ENCODE assay signal across 9 cellular contexts in genomic region chr11:66544952-66545351, GRCh38. TPM values are rescaled to one million over a fixed set of nuclear protein-coding genes. Genes with fewer than 3 reads are reported as not detected.
DNase-seq lines count a peak whose midpoint lies in the region; ATAC-seq, FAIRE-seq and TF ChIP-seq lines count a peak whose summit lies in the region.
"Not testable (repeated sequence)": the region's sequence is repeated elsewhere in the genome, so short reads cannot be mapped to it uniquely, and the experiment has no call there.
"Had no signal": no experiment of that assay in that cellular context is flagged by ENCODE, and none has a peak within 500 bp of the region (broad histone marks: within the 10 kb centered on the region; RNA-seq: fewer than 3 reads in every experiment).

No MANE protein-coding gene starts in this region.

- not testable (repeated sequence) for H2AFZ ChIP-seq in MM.1S (ENCODE audit: low read length)

- H3K4me2 ChIP-seq in MM.1S (ENCODE audit: low read depth, low read length), result peak overlapping the region; percentile 94

- not testable (repeated sequence) for H4K20me1 ChIP-seq in MM.1S (ENCODE audit: insufficient read depth, low read length)

- not testable (repeated sequence) for H3K9me2 ChIP-seq in MM.1S (replicated peaks; ENCODE audit: insufficient read depth, low read length)

- not testable (repeated sequence) for FAIRE-seq in pancreas (lab: Jason Lieb, UNC)

- not testable (repeated sequence) for TF ChIP-seq EP300 in transverse colon (IDR thresholded peaks at IDR 0.05; ENCODE audit: low read depth)

- in situ Hi-C loops in brain microvascular endothelial cell (cut with HindIII; ENCODE audit: low pct_ligation_motif_present, low sequenced_read_pairs); transverse colon (cut with MboI; ENCODE audit: low pct_ligation_motif_present in 1 of 4, low pct_unique_long_range_greater_than_20kb in 1 of 4, low sequenced_read_pairs in 3 of 4): not testable (repeated sequence)

- peak overlapping the region; percentile 80 for H3K27ac Mint-ChIP-seq in activated CD4-positive, alpha-beta T cell treated with anti-CD3 and anti-CD28 coated beads, Interleukin-2, amount 10 ng/mL, durations not matched to agents 24 days and 14 days

- not testable (repeated sequence) for DNase-seq in MM.1S; activated CD4-positive, alpha-beta T cell treated with anti-CD3 and anti-CD28 coated beads, Interleukin-2, amount 10 ng/mL, durations not matched to agents 24 days and 14 days; brain microvascular endothelial cell; fibroblast of mammary gland (ENCODE audit: low read depth); lower lobe of right lung; transverse colon
- peak in 1 of 6 donors; percentile 13 for DNase-seq in pancreas

- H3K9me3 Mint-ChIP-seq in activated CD4-positive, alpha-beta T cell treated with anti-CD3 and anti-CD28 coated beads, Interleukin-2, amount 10 ng/mL, durations not matched to agents 24 days and 14 days, result not testable (repeated sequence)

- not testable (repeated sequence) for H3K27ac ChIP-seq in MM.1S (ENCODE audit: low read length); brain microvascular endothelial cell; pancreas
- H3K27ac ChIP-seq in lower lobe of right lung (peak overlapping the region; percentile 91), transverse colon (peak overlapping the region in 3 of 4 donors; percentile 85 to 88 (median 86))

- TF ChIP-seq CTCF in MM.1S (IDR thresholded peaks at IDR 0.05; ENCODE audit: low read length); brain microvascular endothelial cell (IDR thresholded peaks at IDR 0.05; ENCODE audit: low read depth, low read length, missing control alignments); fibroblast of mammary gland (conservative IDR thresholded peaks at IDR 0.05; ENCODE audit: control insufficient read depth, insufficient read depth, low read depth, low read length); lower lobe of right lung (IDR thresholded peaks at IDR 0.05); pancreas (IDR thresholded peaks at IDR 0.05); transverse colon (IDR thresholded peaks at IDR 0.05): not testable (repeated sequence)

- H3K36me3 Mint-ChIP-seq in activated CD4-positive, alpha-beta T cell treated with anti-CD3 and anti-CD28 coated beads, Interleukin-2, amount 10 ng/mL, durations not matched to agents 24 days and 14 days (ENCODE audit: low read depth), result peaks cover 22% of the 10 kb centered on the region

- H3K4me1 ChIP-seq in ES-I3 (ENCODE audit: insufficient read depth, low read length) (peaks cover 29% of the 10 kb centered on the region), lower lobe of right lung (peaks cover 39% of the 10 kb centered on the region), pancreas (peaks cover 0 to 15% (median 0%) of the 10 kb centered on the region in 3 donors), transverse colon (peaks cover 6 to 30% (median 19%) of the 10 kb centered on the region in 4 donors)
- not testable (repeated sequence) for H3K4me1 ChIP-seq in MM.1S (ENCODE audit: low read length)

- H3K27me3 Mint-ChIP-seq in activated CD4-positive, alpha-beta T cell treated with anti-CD3 and anti-CD28 coated beads, Interleukin-2, amount 10 ng/mL, durations not matched to agents 24 days and 14 days, result peaks cover 11% of the 10 kb centered on the region

- intact Hi-C loops in activated CD4-positive, alpha-beta T cell treated with anti-CD3 and anti-CD28 coated beads, Interleukin-2, amount 10 ng/mL, durations not matched to agents 24 days and 14 days (cut with micrococcal nuclease); lower lobe of right lung (cut with DNase I); pancreas (cut with DNase I); transverse colon (cut with DNase I; ENCODE audit: low total_unique reads): not testable (repeated sequence)

- H3K4me1 Mint-ChIP-seq in activated CD4-positive, alpha-beta T cell treated with anti-CD3 and anti-CD28 coated beads, Interleukin-2, amount 10 ng/mL, durations not matched to agents 24 days and 14 days, result peaks cover 17% of the 10 kb centered on the region

- H3K4me3 Mint-ChIP-seq in activated CD4-positive, alpha-beta T cell treated with anti-CD3 and anti-CD28 coated beads, Interleukin-2, amount 10 ng/mL, durations not matched to agents 24 days and 14 days, result peak overlapping the region; percentile 89

- peaks cover 33% of the 10 kb centered on the region for H3K27me3 ChIP-seq in MM.1S (replicated peaks; ENCODE audit: insufficient read depth, low read length)
- not testable (repeated sequence) for H3K27me3 ChIP-seq in brain microvascular endothelial cell (replicated peaks); lower lobe of right lung (ENCODE audit: low read depth); pancreas
- peaks cover 11% of the 10 kb centered on the region for H3K27me3 ChIP-seq in transverse colon

- ATAC-seq in lower lobe of right lung, pancreas: not testable (repeated sequence)

- not testable (repeated sequence) for TF ChIP-seq POLR2A in transverse colon (IDR thresholded peaks at IDR 0.05)

- H3K9me3 ChIP-seq in ES-I3 (ENCODE audit: control insufficient read depth, insufficient read depth, low read length); MM.1S (replicated peaks; ENCODE audit: insufficient read depth, low read length); lower lobe of right lung; pancreas; transverse colon: not testable (repeated sequence)

- not testable (repeated sequence) for H3K79me2 ChIP-seq in MM.1S (ENCODE audit: low read length)

- H3F3A ChIP-seq in MM.1S (ENCODE audit: insufficient read depth, low read length), result not testable (repeated sequence)

- peak overlapping the region; percentile 98 for H3K4me3 ChIP-seq in MM.1S (ENCODE audit: low read length)
- H3K4me3 ChIP-seq in brain microvascular endothelial cell (ENCODE audit: low read depth, low read length), result peak overlapping the region; percentile 70
- peak overlapping the region; percentile 68 for H3K4me3 ChIP-seq in fibroblast of mammary gland (ENCODE audit: control insufficient read depth, low read depth, low read length)
- H3K4me3 ChIP-seq in lower lobe of right lung, result peak overlapping the region; percentile 81
- peak overlapping the region in 3 of 4 donors; percentile 88 to 94 (median 91) for H3K4me3 ChIP-seq in pancreas
- H3K4me3 ChIP-seq in transverse colon, result peak overlapping the region in 2 of 4 donors; percentile 86 to 92

- H3K9ac ChIP-seq in ES-I3 (ENCODE audit: low read depth, low read length) (peak overlapping the region; percentile 86), MM.1S (ENCODE audit: low read length) (peak overlapping the region; percentile 91; the same call in 1 of the 2 replicates)

- 43 to 50% methylated on average over 14 of the region's 14 CpGs for WGBS in pancreas, 2 donors
- WGBS in transverse colon (ENCODE audit: low coverage in 1 of 2), 2 donors, result 58 to 61% methylated on average over 10 to 14 of the region's 14 CpGs

- H3K36me3 ChIP-seq in ES-I3 (ENCODE audit: insufficient read depth, low read length); MM.1S (replicated peaks; ENCODE audit: insufficient read depth, low read length); brain microvascular endothelial cell (replicated peaks); pancreas; transverse colon: not testable (repeated sequence)
- peaks cover 33% of the 10 kb centered on the region for H3K36me3 ChIP-seq in lower lobe of right lung

RNA-seq across cellular contexts. Expression of gene ZDHHC24, which starts 0.9 kb away (rescaled TPM):
- 12.2 and 13.9 TPM in 2 replicates for total RNA-seq in activated CD4-positive, alpha-beta T cell treated with anti-CD3 and anti-CD28 coated beads, Interleukin-2, amount 10 ng/mL, durations not matched to agents 24 days and 14 days
- total RNA-seq in lower lobe of right lung, result 14.9 TPM
- 10 to 100 TPM in 2 of 6 donors, 1 to 10 TPM in 4; 7.0 to 11.4 (median 8.3) TPM for total RNA-seq in pancreas
- polyA plus RNA-seq in pancreas, result 1 to 10 TPM; 7.0 to 7.5 TPM
- total RNA-seq in transverse colon, result 10 to 100 TPM; 12.1 to 34.4 (median 13.8) TPM

RNA-seq across cellular contexts. Expression of gene ACTN3, which starts 1.8 kb away (rescaled TPM):
- total RNA-seq in activated CD4-positive, alpha-beta T cell treated with anti-CD3 and anti-CD28 coated beads, Interleukin-2, amount 10 ng/mL, durations not matched to agents 24 days and 14 days, result 0.07 TPM in 2 replicates
- total RNA-seq in lower lobe of right lung (0.24 TPM), pancreas (under 1 TPM in 1 of 6 donors, not detected in 5; 0.15 TPM), transverse colon (not detected)
- under 1 TPM in 1 of 2 donors, not detected in 1; 0.05 TPM for polyA plus RNA-seq in pancreas
- total RNA-seq: glomerular endothelial cell had no signal

RNA-seq across cellular contexts. Expression of gene CTSF, which starts 23.5 kb away (rescaled TPM):
- total RNA-seq in activated CD4-positive, alpha-beta T cell treated with anti-CD3 and anti-CD28 coated beads, Interleukin-2, amount 10 ng/mL, durations not matched to agents 24 days and 14 days, result 0.68 and 1.2 TPM in 2 replicates
- total RNA-seq in lower lobe of right lung (31.2 TPM), pancreas (10 to 100 TPM; 10.6 to 31.4 (median 19.9) TPM), transverse colon (10 to 100 TPM; 23.5 to 80.6 (median 39.0) TPM)
- polyA plus RNA-seq in pancreas, result 10 to 100 TPM; 14.8 to 43.2 TPM

RNA-seq across cellular contexts. Expression of gene BBS1, which starts 34.5 kb away (rescaled TPM):
- 17.6 and 18.3 TPM in 2 replicates for total RNA-seq in activated CD4-positive, alpha-beta T cell treated with anti-CD3 and anti-CD28 coated beads, Interleukin-2, amount 10 ng/mL, durations not matched to agents 24 days and 14 days
- 41.4 TPM for total RNA-seq in lower lobe of right lung
- total RNA-seq in pancreas, result 10 to 100 TPM; 19.1 to 29.6 (median 21.5) TPM
- 10 to 100 TPM; 22.0 to 31.9 TPM for polyA plus RNA-seq in pancreas
- 100 to 1,000 TPM in 1 of 4 donors, 10 to 100 TPM in 3; 33.3 to 146 (median 56.0) TPM for total RNA-seq in transverse colon

RNA-seq across cellular contexts. Expression of gene CCDC87, which starts 47.9 kb away (rescaled TPM):
- total RNA-seq in activated CD4-positive, alpha-beta T cell treated with anti-CD3 and anti-CD28 coated beads, Interleukin-2, amount 10 ng/mL, durations not matched to agents 24 days and 14 days, result 0.19 and 0.21 TPM in 2 replicates
- total RNA-seq in lower lobe of right lung (0.50 TPM), pancreas (under 1 TPM; 0.20 to 0.38 (median 0.32) TPM), transverse colon (under 1 TPM in 2 of 4 donors, not detected in 2; 0.32 to 0.96 TPM)
- polyA plus RNA-seq in pancreas, result under 1 TPM; 0.15 to 0.40 TPM
